In genomic region chr7:124201768-124202349, GRCh38 we compare ENCODE assay signal across 9 cellular contexts.
"Had no signal": no experiment of that assay in that cellular context is flagged by ENCODE, and none has a peak within 500 bp of the region (broad histone marks: within the 10 kb centered on the region; RNA-seq: fewer than 3 reads in every experiment).

No MANE protein-coding gene starts in this region.

- H3K27me3 ChIP-seq: heart right ventricle, neutrophil, transverse colon had no signal

- H3K4me1 ChIP-seq: heart right ventricle, transverse colon had no signal

- H3K27ac ChIP-seq: heart right ventricle, neutrophil, transverse colon had no signal

- H3K36me3 ChIP-seq: heart right ventricle, neutrophil, transverse colon had no signal

- H3K9me3 ChIP-seq: heart right ventricle, neutrophil, transverse colon had no signal

- DNase-seq: activated CD4-positive, alpha-beta T cell treated with anti-CD3 and anti-CD28 coated beads for 48 hours; activated naive CD4-positive, alpha-beta T cell; activated naive CD8-positive, alpha-beta T cell treated with anti-CD3 and anti-CD28 coated beads, Interleukin-2, amount 50 U/mL, for 24 hours; heart right ventricle; kidney; right cardiac atrium; small intestine; transverse colon had no signal

- H3K4me3 ChIP-seq: heart right ventricle, transverse colon had no signal

- ATAC-seq: activated naive CD8-positive, alpha-beta T cell treated with anti-CD3 and anti-CD28 coated beads, Interleukin-2, amount 50 U/mL, for 24 hours; heart right ventricle; right cardiac atrium had no signal
